17 cellular contexts compared by ENCODE assay signal in genomic region chr7:55187701-55188491, GRCh38.
DNase-seq lines count a peak whose midpoint lies in the region; ATAC-seq, FAIRE-seq and TF ChIP-seq lines count a peak whose summit lies in the region.
"Had no signal": no experiment of that assay in that cellular context is flagged by ENCODE, and none has a peak within 500 bp of the region (broad histone marks: within the 10 kb centered on the region; RNA-seq: fewer than 3 reads in every experiment).

No MANE protein-coding gene starts in this region.

- H3K27me3 ChIP-seq in Peyer's patch (no peaks in the 10 kb centered on the region), endothelial cell of umbilical vein (ENCODE audit: control insufficient read depth in 2 of 2, insufficient read depth in 2 of 2, low read length in 2 of 2) (no peaks in the 10 kb centered on the region), lower lobe of right lung (ENCODE audit: low read depth) (no peaks in the 10 kb centered on the region), smooth muscle cell (ENCODE audit: low read depth) (no peaks in the 10 kb centered on the region)

- TF ChIP-seq POLR2A in Peyer's patch (IDR thresholded peaks at IDR 0.05) (no peak), endothelial cell of umbilical vein (IDR thresholded peaks at IDR 0.05; ENCODE audit: low read depth, low read length) (no peak)

- peak in 1 of 2 donors; percentile 11 for ATAC-seq in lower lobe of right lung
- ATAC-seq: natural killer cell had no signal

- H3K36me3 Mint-ChIP-seq in activated CD4-positive, alpha-beta T cell treated with anti-CD3 and anti-CD28 coated beads, Interleukin-2, amount 10 ng/mL, durations not matched to agents 24 days and 14 days (ENCODE audit: low read depth), result no peaks in the 10 kb centered on the region
- no peaks in the 10 kb centered on the region for H3K36me3 Mint-ChIP-seq in activated T-helper 1 cell treated with anti-CD3 and anti-CD28 coated beads, Interleukin-12 subunit alpha, Interleukin-12 subunit beta, Interleukin-2, Interleukin-4 antibody, amounts not matched to agents 30 ng/mL and 10 ng/mL and 1 ng/mL, durations not matched to agents 14 hours and 24 hours and 36 hours (ENCODE audit: low read depth)
- H3K36me3 Mint-ChIP-seq: natural killer cell had no signal

- H2AFZ ChIP-seq in endothelial cell of umbilical vein (ENCODE audit: low read depth, low read length) (peak overlapping the region; percentile 47), smooth muscle cell (ENCODE audit: low read depth) (no peak overlapping the region)

- H4K20me1 ChIP-seq in endothelial cell of umbilical vein (replicated peaks; ENCODE audit: control insufficient read depth, extremely low read depth, insufficient read depth, low read length) (no peaks in the 10 kb centered on the region), smooth muscle cell (ENCODE audit: low read depth) (no peaks in the 10 kb centered on the region)

- peaks cover 6% of the 10 kb centered on the region for H3F3A ChIP-seq in smooth muscle cell (ENCODE audit: low read depth)

- no TSS peak for BruUV-seq in endothelial cell of umbilical vein (replicated peaks; lab: Mats Ljungman, UMichigan)

- H3K27ac ChIP-seq in Peyer's patch (peak overlapping the region in 3 of 4 donors; percentile 47 to 84 (median 83)), endothelial cell of umbilical vein (ENCODE audit: insufficient read depth, low read depth, low read length) (peak overlapping the region; percentile 27), lower lobe of right lung (peak overlapping the region; percentile 38), smooth muscle cell (ENCODE audit: low read depth) (no peak overlapping the region)
- H3K27ac ChIP-seq: SK-N-MC had no signal

- H3K27ac Mint-ChIP-seq in activated CD4-positive, alpha-beta T cell treated with anti-CD3 and anti-CD28 coated beads, Interleukin-2, amount 10 ng/mL, durations not matched to agents 24 days and 14 days, result no peak overlapping the region
- no peak overlapping the region for H3K27ac Mint-ChIP-seq in activated T-helper 1 cell treated with anti-CD3 and anti-CD28 coated beads, Interleukin-12 subunit alpha, Interleukin-12 subunit beta, Interleukin-2, Interleukin-4 antibody, amounts not matched to agents 30 ng/mL and 10 ng/mL and 1 ng/mL, durations not matched to agents 14 hours and 24 hours and 36 hours
- H3K27ac Mint-ChIP-seq: B cell, natural killer cell had no signal

- H3K9ac ChIP-seq in endothelial cell of umbilical vein (replicated peaks; ENCODE audit: extremely low read depth, insufficient read depth, low read length) (no peak overlapping the region), smooth muscle cell (ENCODE audit: low read depth) (no peak overlapping the region)

- dilution Hi-C loops in endothelial cell of umbilical vein (cut with MboI; ENCODE audit: extremely low pct_ligation_motif_present, low sequenced_read_pairs), result no loop called here

- H3K36me3 ChIP-seq in Peyer's patch (peaks cover 0 to 34% (median 0%) of the 10 kb centered on the region in 3 donors), endothelial cell of umbilical vein (ENCODE audit: control insufficient read depth in 2 of 2, extremely low read depth in 1 of 2, insufficient read depth in 2 of 2, low read length in 2 of 2) (no peaks in the 10 kb centered on the region), lower lobe of right lung (peaks cover 59% of the 10 kb centered on the region), smooth muscle cell (ENCODE audit: low read depth) (no peaks in the 10 kb centered on the region)

- POLR2A ChIA-PET in endothelial cell of umbilical vein (lab: Charles Lee), result no interaction called here

- FAIRE-seq in endothelial cell of umbilical vein (lab: Jason Lieb, UNC), result peak; percentile 46
- FAIRE-seq: keratinocyte had no signal

- peak in 2 of 3 donors; percentile 62 to 72 for DNase-seq in Peyer's patch
- peak; percentile 56 for DNase-seq in endothelial cell of umbilical vein (ENCODE audit: low read depth, low spot score)
- DNase-seq in lower lobe of right lung, result no peak
- DNase-seq in smooth muscle cell (lab: John Stamatoyannopoulos, UW; ENCODE audit: unreplicated experiment), result no peak
- no peak for DNase-seq in activated CD4-positive, alpha-beta T cell treated with anti-CD3 and anti-CD28 coated beads, Interleukin-2, amount 10 ng/mL, durations not matched to agents 24 days and 14 days
- DNase-seq in activated T-helper 1 cell treated with anti-CD3 and anti-CD28 coated beads, Interleukin-12 subunit alpha, Interleukin-12 subunit beta, Interleukin-2, Interleukin-4 antibody, amounts not matched to agents 30 ng/mL and 10 ng/mL and 1 ng/mL, durations not matched to agents 14 hours and 24 hours and 36 hours (ENCODE audit: low spot score), result no peak
- DNase-seq in NCI-H748 treated with DMSO at 0.1 percent for 48 hours (lab: John Stamatoyannopoulos, UW), result no peak
- DNase-seq in stimulated activated CD4-positive, alpha-beta T cell treated with anti-CD3 and anti-CD28 coated beads, Interleukin-1b, Interleukin-23, amount 100 ng/mL, for 48 hours, result no peak
- DNase-seq: activated naive CD4-positive, alpha-beta T cell; effector CD4-positive, alpha-beta T cell; KBM-7; natural killer cell; NCI-H1417 treated with DMSO at 0.1 percent for 48 hours; NCI-H446 had no signal

- intact Hi-C loops in endothelial cell of umbilical vein (cut with micrococcal nuclease) (no loop called here), lower lobe of right lung (cut with DNase I) (no loop called here)
- intact Hi-C loops in activated CD4-positive, alpha-beta T cell treated with anti-CD3 and anti-CD28 coated beads, Interleukin-2, amount 10 ng/mL, durations not matched to agents 24 days and 14 days (cut with micrococcal nuclease), result no loop called here
- intact Hi-C loops in activated T-helper 1 cell treated with anti-CD3 and anti-CD28 coated beads, Interleukin-12 subunit alpha, Interleukin-12 subunit beta, Interleukin-2, Interleukin-4 antibody, amounts not matched to agents 30 ng/mL and 10 ng/mL and 1 ng/mL, durations not matched to agents 14 hours and 24 hours and 36 hours (cut with micrococcal nuclease), result no loop called here

- no peaks in the 10 kb centered on the region for H3K79me2 ChIP-seq in endothelial cell of umbilical vein (ENCODE audit: control insufficient read depth, insufficient read depth, low read length)
- H3K79me2 ChIP-seq in smooth muscle cell (ENCODE audit: low read depth), result no peaks in the 10 kb centered on the region

- CTCF ChIA-PET in endothelial cell of umbilical vein (lab: Charles Lee), result interaction anchor here (1.0 to 1.1 kb wide), 3 partner anchors 67 to 399 kb away, joined by 3 to 6 read pairs (median 3); no protein-coding TSS in a partner anchor

- H3K4me2 ChIP-seq in endothelial cell of umbilical vein (ENCODE audit: insufficient read depth, low read length), result no peak overlapping the region
- peak overlapping the region; percentile 41 for H3K4me2 ChIP-seq in smooth muscle cell

- peaks cover 3% of the 10 kb centered on the region for H3K27me3 Mint-ChIP-seq in activated CD4-positive, alpha-beta T cell treated with anti-CD3 and anti-CD28 coated beads, Interleukin-2, amount 10 ng/mL, durations not matched to agents 24 days and 14 days
- H3K27me3 Mint-ChIP-seq in activated T-helper 1 cell treated with anti-CD3 and anti-CD28 coated beads, Interleukin-12 subunit alpha, Interleukin-12 subunit beta, Interleukin-2, Interleukin-4 antibody, amounts not matched to agents 30 ng/mL and 10 ng/mL and 1 ng/mL, durations not matched to agents 14 hours and 24 hours and 36 hours (ENCODE audit: insufficient read depth), result no peaks in the 10 kb centered on the region

- TF ChIP-seq CTCF in Peyer's patch (IDR thresholded peaks at IDR 0.05), result no peak
- TF ChIP-seq CTCF in endothelial cell of umbilical vein (IDR thresholded peaks at IDR 0.05; ENCODE audit: extremely low read depth in 1 of 2, insufficient read depth in 1 of 2, low read depth in 1 of 2, low read length in 2 of 2), result no peak
- TF ChIP-seq CTCF in lower lobe of right lung (IDR thresholded peaks at IDR 0.05), result no peak
- TF ChIP-seq CTCF in smooth muscle cell (IDR thresholded peaks at IDR 0.05; ENCODE audit: borderline replicate concordance, insufficient read depth, poor library complexity, severe bottlenecking), result no peak

- H3K4me3 ChIP-seq in Peyer's patch (peak overlapping the region in 3 of 4 donors; percentile 20 to 39 (median 37)), endothelial cell of umbilical vein (replicated peaks in 1 of 3; ENCODE audit: insufficient read depth in 1 of 3, low read depth in 1 of 3, low read length in 3 of 3) (no peak overlapping the region), lower lobe of right lung (no peak overlapping the region), smooth muscle cell (peak overlapping the region; percentile 30)
- H3K4me3 ChIP-seq: SK-N-MC had no signal

- H3K4me1 ChIP-seq in Peyer's patch (peaks cover 0 to 38% (median 0%) of the 10 kb centered on the region in 4 donors), endothelial cell of umbilical vein (ENCODE audit: control insufficient read depth, extremely low read depth, insufficient read depth, low read length) (peaks cover 37% of the 10 kb centered on the region), lower lobe of right lung (peaks cover 25% of the 10 kb centered on the region), smooth muscle cell (ENCODE audit: low read depth) (peaks cover 12% of the 10 kb centered on the region)

- H3K9me3 ChIP-seq in Peyer's patch (no peaks in the 10 kb centered on the region), endothelial cell of umbilical vein (replicated peaks; ENCODE audit: control insufficient read depth, insufficient read depth, low read length) (no peaks in the 10 kb centered on the region), lower lobe of right lung (no peaks in the 10 kb centered on the region), smooth muscle cell (replicated peaks; ENCODE audit: low read depth) (no peaks in the 10 kb centered on the region)

- H3K4me3 Mint-ChIP-seq in activated CD4-positive, alpha-beta T cell treated with anti-CD3 and anti-CD28 coated beads, Interleukin-2, amount 10 ng/mL, durations not matched to agents 24 days and 14 days, result no peak overlapping the region
- H3K4me3 Mint-ChIP-seq in activated T-helper 1 cell treated with anti-CD3 and anti-CD28 coated beads, Interleukin-12 subunit alpha, Interleukin-12 subunit beta, Interleukin-2, Interleukin-4 antibody, amounts not matched to agents 30 ng/mL and 10 ng/mL and 1 ng/mL, durations not matched to agents 14 hours and 24 hours and 36 hours, result no peak overlapping the region
- H3K4me3 Mint-ChIP-seq: B cell, natural killer cell had no signal

- WGBS in smooth muscle cell (ENCODE audit: low lambda C conversion rate), result 63% methylated on average over 11 of the region's 11 CpGs

- H3K9me1 ChIP-seq in endothelial cell of umbilical vein (replicated peaks; ENCODE audit: control insufficient read depth, extremely low read depth, insufficient read depth, low read length), result no peaks in the 10 kb centered on the region

- H3K9me3 Mint-ChIP-seq in activated CD4-positive, alpha-beta T cell treated with anti-CD3 and anti-CD28 coated beads, Interleukin-2, amount 10 ng/mL, durations not matched to agents 24 days and 14 days, result no peaks in the 10 kb centered on the region
- no peaks in the 10 kb centered on the region for H3K9me3 Mint-ChIP-seq in activated T-helper 1 cell treated with anti-CD3 and anti-CD28 coated beads, Interleukin-12 subunit alpha, Interleukin-12 subunit beta, Interleukin-2, Interleukin-4 antibody, amounts not matched to agents 30 ng/mL and 10 ng/mL and 1 ng/mL, durations not matched to agents 14 hours and 24 hours and 36 hours
- H3K9me3 Mint-ChIP-seq: natural killer cell had no signal

- H3K4me1 Mint-ChIP-seq in activated CD4-positive, alpha-beta T cell treated with anti-CD3 and anti-CD28 coated beads, Interleukin-2, amount 10 ng/mL, durations not matched to agents 24 days and 14 days, result no peaks in the 10 kb centered on the region
- H3K4me1 Mint-ChIP-seq in activated T-helper 1 cell treated with anti-CD3 and anti-CD28 coated beads, Interleukin-12 subunit alpha, Interleukin-12 subunit beta, Interleukin-2, Interleukin-4 antibody, amounts not matched to agents 30 ng/mL and 10 ng/mL and 1 ng/mL, durations not matched to agents 14 hours and 24 hours and 36 hours (ENCODE audit: low read depth), result no peaks in the 10 kb centered on the region
- H3K4me1 Mint-ChIP-seq: B cell, natural killer cell had no signal

Comparison
In these comparisons a context has a peak if more than half of its experiments do, and no peak if none do; other contexts are left out.
1. DNase-seq: peak in Peyer's patch (2 of 3) and endothelial cell of umbilical vein (single experiment); none in lower lobe of right lung (single experiment), smooth muscle cell (single experiment), activated CD4-positive, alpha-beta T cell treated with anti-CD3 and anti-CD28 coated beads, Interleukin-2, amount 10 ng/mL, durations not matched to agents 24 days and 14 days (single experiment), activated T-helper 1 cell treated with anti-CD3 and anti-CD28 coated beads, Interleukin-12 subunit alpha, Interleukin-12 subunit beta, Interleukin-2, Interleukin-4 antibody, amounts not matched to agents 30 ng/mL and 10 ng/mL and 1 ng/mL, durations not matched to agents 14 hours and 24 hours and 36 hours (single experiment), NCI-H748 treated with DMSO at 0.1 percent for 48 hours (single experiment) and stimulated activated CD4-positive, alpha-beta T cell treated with anti-CD3 and anti-CD28 coated beads, Interleukin-1b, Interleukin-23, amount 100 ng/mL, for 48 hours (single experiment).
2. H3K4me3 ChIP-seq: peak in Peyer's patch (3 of 4) and smooth muscle cell (single experiment); none in endothelial cell of umbilical vein (0 of 3) and lower lobe of right lung (single experiment).